1 cellular context compared by ENCODE assay signal in genomic region chr17:45320349-45320930, GRCh38.
TF ChIP-seq lines count a peak whose summit lies in the region.

No MANE protein-coding gene starts in this region.

TF ChIP-seq in HepG2, 621 proteins besides CTCF, POLR2A, EP300 and RAD21:
- TF ChIP-seq NFKBIZ (CRISPR knock-in tag; IDR thresholded peaks at IDR 0.05): no peak
- TF ChIP-seq ISL2 (CRISPR knock-in tag; IDR thresholded peaks at IDR 0.05): no peak
- TF ChIP-seq TBL1XR1 (IDR thresholded peaks at IDR 0.05; ENCODE audit: borderline replicate concordance, low read length, partially characterized antibody): no peak
- TF ChIP-seq MATR3 (CRISPR knock-in tag; IDR thresholded peaks at IDR 0.05): no peak
- no peak for TF ChIP-seq ATAD3A (CRISPR knock-in tag; IDR thresholded peaks at IDR 0.05)
- TF ChIP-seq, protein P1, sequence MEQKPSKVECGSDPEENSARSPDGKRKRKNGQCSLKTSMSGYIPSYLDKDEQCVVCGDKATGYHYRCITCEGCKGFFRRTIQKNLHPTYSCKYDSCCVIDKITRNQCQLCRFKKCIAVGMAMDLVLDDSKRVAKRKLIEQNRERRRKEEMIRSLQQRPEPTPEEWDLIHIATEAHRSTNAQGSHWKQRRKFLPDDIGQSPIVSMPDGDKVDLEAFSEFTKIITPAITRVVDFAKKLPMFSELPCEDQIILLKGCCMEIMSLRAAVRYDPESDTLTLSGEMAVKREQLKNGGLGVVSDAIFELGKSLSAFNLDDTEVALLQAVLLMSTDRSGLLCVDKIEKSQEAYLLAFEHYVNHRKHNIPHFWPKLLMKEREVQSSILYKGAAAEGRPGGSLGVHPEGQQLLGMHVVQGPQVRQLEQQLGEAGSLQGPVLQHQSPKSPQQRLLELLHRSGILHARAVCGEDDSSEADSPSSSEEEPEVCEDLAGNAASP (CRISPR knock-in tag; IDR thresholded peaks at IDR 0.05; ENCODE audit: borderline replicate concordance): no peak
- TF ChIP-seq POGK (CRISPR knock-in tag; conservative IDR thresholded peaks at IDR 0.05): no peak
- no peak for TF ChIP-seq ZNF207 (IDR thresholded peaks at IDR 0.05; ENCODE audit: borderline replicate concordance)
- TF ChIP-seq ZNF414 (CRISPR knock-in tag; IDR thresholded peaks at IDR 0.05): no peak
